In genomic region chr9:18020254-18020745, GRCh38 we compare ENCODE assay signal across 33 cellular contexts.
"Had no signal": no experiment of that assay in that cellular context is flagged by ENCODE, and none has a peak within 500 bp of the region (broad histone marks: within the 10 kb centered on the region; RNA-seq: fewer than 3 reads in every experiment).

No MANE protein-coding gene starts in this region.

- H3K4me2 ChIP-seq: hepatocyte had no signal

- H3K27me3 ChIP-seq: body of pancreas, esophagus muscularis mucosa, foreskin keratinocyte, gastrocnemius medialis, hepatocyte had no signal

- H3K27me3 Mint-ChIP-seq: activated CD4-positive, alpha-beta memory T cell treated with anti-CD3 and anti-CD28 coated beads, Interleukin-2, amount 10 ng/mL, durations not matched to agents 7 days and 5 days; activated CD4-positive, alpha-beta T cell treated with anti-CD3 and anti-CD28 coated beads, Interleukin-2, amount 10 ng/mL, durations not matched to agents 7 days and 5 days; activated naive CD4-positive, alpha-beta T cell treated with anti-CD3 and anti-CD28 coated beads, Interleukin-2, amount 10 ng/mL, durations not matched to agents 7 days and 5 days; activated naive CD8-positive, alpha-beta T cell treated with anti-CD3 and anti-CD28 coated beads, Interleukin-2, amount 10 ng/mL, durations not matched to agents 7 days and 5 days; activated T-cell treated with anti-CD3 and anti-CD28 coated beads, Interleukin-2, amount 50 U/mL, for 24 hours; effector memory CD8-positive, alpha-beta T cell; T-helper 17 cell had no signal

- H3K4me1 Mint-ChIP-seq: activated CD4-positive, alpha-beta memory T cell treated with anti-CD3 and anti-CD28 coated beads, Interleukin-2, amount 10 ng/mL, durations not matched to agents 7 days and 5 days; activated CD4-positive, alpha-beta T cell treated with anti-CD3 and anti-CD28 coated beads, Interleukin-2, amount 10 ng/mL, durations not matched to agents 7 days and 5 days; activated naive CD4-positive, alpha-beta T cell treated with anti-CD3 and anti-CD28 coated beads, Interleukin-2, amount 10 ng/mL, durations not matched to agents 7 days and 5 days; activated naive CD8-positive, alpha-beta T cell treated with anti-CD3 and anti-CD28 coated beads, Interleukin-2, amount 10 ng/mL, durations not matched to agents 7 days and 5 days; T-helper 17 cell had no signal

- H3K4me3 ChIP-seq: body of pancreas, esophagus muscularis mucosa, gastrocnemius medialis, heart right ventricle, hepatocyte had no signal

- ATAC-seq: activated naive CD4-positive, alpha-beta T cell treated with anti-CD3 and anti-CD28 coated beads, Interleukin-2, amount 50 U/mL, for 72 hours; activated T-cell treated with anti-CD3 and anti-CD28 coated beads, Interleukin-2, amount 50 U/mL, for 72 hours; body of pancreas; effector memory CD8-positive, alpha-beta T cell; foreskin keratinocyte; gastrocnemius medialis; heart right ventricle; T-helper 17 cell; WTC11 had no signal

- DNase-seq: activated CD4-positive, alpha-beta memory T cell treated with anti-CD3 and anti-CD28 coated beads, Interleukin-2, amount 10 ng/mL, durations not matched to agents 7 days and 5 days; activated CD4-positive, alpha-beta T cell treated with anti-CD3 and anti-CD28 coated beads for 1 hour; activated CD4-positive, alpha-beta T cell treated with anti-CD3 and anti-CD28 coated beads for 4 hours; activated CD4-positive, alpha-beta T cell treated with anti-CD3 and anti-CD28 coated beads, Interleukin-2, amount 10 ng/mL, durations not matched to agents 7 days and 5 days; activated CD4-positive, alpha-beta T cell treated with anti-CD3 and anti-CD28 coated beads, Interleukin-2, amount 50 U/mL, for 4 hours; activated CD8-positive, alpha-beta memory T cell treated with anti-CD3 and anti-CD28 coated beads, Interleukin-2, amount 50 U/mL, for 48 hours; activated gamma-delta T cell; activated naive CD4-positive, alpha-beta T cell; activated naive CD4-positive, alpha-beta T cell treated with anti-CD3 and anti-CD28 coated beads, Interleukin-2, amount 10 ng/mL, durations not matched to agents 7 days and 5 days; activated naive CD8-positive, alpha-beta T cell treated with anti-CD3 and anti-CD28 coated beads, Interleukin-2, amount 10 ng/mL, durations not matched to agents 7 days and 5 days; activated T-cell treated with anti-CD3 and anti-CD28 coated beads for 4 hours; activated T-cell treated with anti-CD3 and anti-CD28 coated beads, Interleukin-2, amount 50 U/mL, for 24 hours; activated T-cell treated with anti-CD3 and anti-CD28 coated beads, Interleukin-2, amount 50 U/mL, for 72 hours; amniotic stem cell; anterior cingulate cortex; body of pancreas; caudate nucleus; cortex of kidney; dermis blood vessel endothelial cell; effector CD4-positive, alpha-beta T cell; effector memory CD8-positive, alpha-beta T cell; erythroblast; foreskin keratinocyte; gastrocnemius medialis; heart right ventricle; T-helper 17 cell had no signal

- H3K9me3 ChIP-seq: body of pancreas, gastrocnemius medialis had no signal

- H3K36me3 ChIP-seq: esophagus muscularis mucosa, gastrocnemius medialis, heart right ventricle had no signal

- H3K36me3 Mint-ChIP-seq: activated naive CD4-positive, alpha-beta T cell treated with anti-CD3 and anti-CD28 coated beads, Interleukin-2, amount 10 ng/mL, durations not matched to agents 7 days and 5 days; activated naive CD4-positive, alpha-beta T cell treated with anti-CD3 and anti-CD28 coated beads, Interleukin-2, amount 50 U/mL, for 72 hours; activated naive CD8-positive, alpha-beta T cell treated with anti-CD3 and anti-CD28 coated beads, Interleukin-2, amount 10 ng/mL, durations not matched to agents 7 days and 5 days had no signal

- H3K79me2 ChIP-seq: hepatocyte had no signal

- H3K4me3 Mint-ChIP-seq: activated CD4-positive, alpha-beta memory T cell treated with anti-CD3 and anti-CD28 coated beads, Interleukin-2, amount 10 ng/mL, durations not matched to agents 7 days and 5 days; activated CD4-positive, alpha-beta T cell treated with anti-CD3 and anti-CD28 coated beads, Interleukin-2, amount 10 ng/mL, durations not matched to agents 7 days and 5 days; activated naive CD4-positive, alpha-beta T cell treated with anti-CD3 and anti-CD28 coated beads, Interleukin-2, amount 10 ng/mL, durations not matched to agents 7 days and 5 days; activated naive CD8-positive, alpha-beta T cell treated with anti-CD3 and anti-CD28 coated beads, Interleukin-2, amount 10 ng/mL, durations not matched to agents 7 days and 5 days; activated T-cell treated with anti-CD3 and anti-CD28 coated beads, Interleukin-2, amount 50 U/mL, for 24 hours; activated T-cell treated with anti-CD3 and anti-CD28 coated beads, Interleukin-2, amount 50 U/mL, for 72 hours; effector memory CD8-positive, alpha-beta T cell; T-helper 17 cell; WTC11 had no signal

- FAIRE-seq: colon, TTC549 had no signal

- H3K4me1 ChIP-seq: body of pancreas, foreskin keratinocyte, gastrocnemius medialis, heart right ventricle had no signal

- H3K27ac Mint-ChIP-seq: activated CD4-positive, alpha-beta memory T cell treated with anti-CD3 and anti-CD28 coated beads, Interleukin-2, amount 10 ng/mL, durations not matched to agents 7 days and 5 days; activated CD4-positive, alpha-beta T cell treated with anti-CD3 and anti-CD28 coated beads, Interleukin-2, amount 10 ng/mL, durations not matched to agents 7 days and 5 days; activated naive CD4-positive, alpha-beta T cell treated with anti-CD3 and anti-CD28 coated beads, Interleukin-2, amount 10 ng/mL, durations not matched to agents 7 days and 5 days; activated naive CD4-positive, alpha-beta T cell treated with anti-CD3 and anti-CD28 coated beads, Interleukin-2, amount 50 U/mL, for 72 hours; activated naive CD8-positive, alpha-beta T cell treated with anti-CD3 and anti-CD28 coated beads, Interleukin-2, amount 10 ng/mL, durations not matched to agents 7 days and 5 days; activated T-cell treated with anti-CD3 and anti-CD28 coated beads, Interleukin-2, amount 50 U/mL, for 24 hours; activated T-cell treated with anti-CD3 and anti-CD28 coated beads, Interleukin-2, amount 50 U/mL, for 72 hours; effector memory CD8-positive, alpha-beta T cell; T-helper 17 cell; WTC11 had no signal

- H2AFZ ChIP-seq: hepatocyte had no signal

- H3K27ac ChIP-seq: body of pancreas, foreskin keratinocyte, gastrocnemius medialis, heart right ventricle, hepatocyte, VCaP had no signal
